Comparison of ENCODE assay signal across 15 cellular contexts in the genomic region with DNA sequence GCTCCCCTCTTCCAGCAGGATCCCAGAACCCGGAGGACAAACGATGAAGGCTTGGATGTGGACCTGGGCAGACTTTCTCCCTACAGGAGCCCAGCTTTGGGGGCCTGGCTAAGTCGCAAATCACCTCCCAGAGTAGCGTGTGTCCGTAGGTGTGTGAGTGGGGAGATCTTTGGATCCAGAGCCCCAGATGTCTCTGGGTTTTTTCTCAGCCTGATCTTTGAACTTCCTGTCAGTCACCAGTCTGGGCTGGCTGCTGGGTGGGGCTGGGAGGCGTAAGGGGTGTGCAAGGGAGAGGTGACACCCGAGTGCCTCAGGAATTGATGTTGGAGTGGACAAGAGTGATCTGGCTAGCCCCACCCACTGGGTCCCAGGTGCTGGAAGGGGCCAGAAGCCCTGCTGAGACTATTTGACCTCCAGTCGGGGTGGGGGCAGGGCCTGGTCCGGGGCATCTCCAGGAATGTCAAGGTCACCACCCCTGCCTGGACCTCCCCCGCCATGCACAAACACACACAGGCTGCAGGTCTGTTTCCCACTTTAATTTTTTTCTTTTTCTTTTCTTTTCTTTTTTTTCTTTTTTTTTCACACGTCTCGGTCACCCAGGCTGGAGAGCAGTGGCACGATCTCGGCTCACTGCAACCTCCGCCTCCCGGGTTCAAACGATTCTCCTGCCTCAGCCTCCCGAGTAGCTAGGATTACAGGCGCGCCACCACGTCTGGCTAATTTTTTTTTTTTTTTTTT. TPM values are rescaled to one million over a fixed set of nuclear protein-coding genes. Genes with fewer than 3 reads are reported as not detected.
DNase-seq lines count a peak whose midpoint lies in the region; ATAC-seq and TF ChIP-seq lines count a peak whose summit lies in the region.
"Had no signal": no experiment of that assay in that cellular context is flagged by ENCODE, and none has a peak within 500 bp of the region (broad histone marks: within the 10 kb centered on the region; RNA-seq: fewer than 3 reads in every experiment).

A gene with protein sequence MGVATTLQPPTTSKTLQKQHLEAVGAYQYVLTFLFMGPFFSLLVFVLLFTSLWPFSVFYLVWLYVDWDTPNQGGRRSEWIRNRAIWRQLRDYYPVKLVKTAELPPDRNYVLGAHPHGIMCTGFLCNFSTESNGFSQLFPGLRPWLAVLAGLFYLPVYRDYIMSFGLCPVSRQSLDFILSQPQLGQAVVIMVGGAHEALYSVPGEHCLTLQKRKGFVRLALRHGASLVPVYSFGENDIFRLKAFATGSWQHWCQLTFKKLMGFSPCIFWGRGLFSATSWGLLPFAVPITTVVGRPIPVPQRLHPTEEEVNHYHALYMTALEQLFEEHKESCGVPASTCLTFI (minus strand): TSS at position 175 of the 738 bp plus-strand sequence. CDS start 182 bp downstream, outside the sequence.

- H3K36me3 ChIP-seq in ACC112 (ENCODE audit: insufficient read depth, low read length): no peaks in the 10 kb centered on the region
- peaks cover 0 to 1% of the 10 kb centered on the region in 2 donors for H3K36me3 ChIP-seq in mucosa of rectum (ENCODE audit: control insufficient read depth in 2 of 2, insufficient read depth in 2 of 2, low read length in 2 of 2)
- no peaks in the 10 kb centered on the region for H3K36me3 ChIP-seq in upper lobe of right lung
- H3K36me3 ChIP-seq in MM.1S (replicated peaks; ENCODE audit: insufficient read depth, low read length): no peaks in the 10 kb centered on the region

- peak within 1 kb of the TSS; percentile 70; the same call in 1 of the 2 replicates for H3K4me3 ChIP-seq in ACC112 (ENCODE audit: low read depth, low read length)
- H3K4me3 ChIP-seq in dorsolateral prefrontal cortex: peak within 1 kb of the TSS in 49 of 59 donors; percentile 1 to 56 (median 33)
- peak within 1 kb of the TSS; percentile 70 to 73 for H3K4me3 ChIP-seq in mucosa of rectum (ENCODE audit: low read length in 2 of 2)
- no peak within 1 kb of the TSS for H3K4me3 ChIP-seq in upper lobe of right lung
- no peak within 1 kb of the TSS for H3K4me3 ChIP-seq in MM.1S (ENCODE audit: low read length)

- H3K27me3 ChIP-seq in ACC112 (ENCODE audit: insufficient read depth, low read length) (peaks cover 28% of the 10 kb centered on the region), dorsolateral prefrontal cortex (peaks cover 0 to 41% (median 22%) of the 10 kb centered on the region in 45 donors), mucosa of rectum (ENCODE audit: control insufficient read depth in 2 of 2, insufficient read depth in 2 of 2, low read length in 2 of 2) (peaks cover 0 to 6% of the 10 kb centered on the region in 2 donors), upper lobe of right lung (peaks cover 48% of the 10 kb centered on the region), MM.1S (replicated peaks; ENCODE audit: insufficient read depth, low read length) (peaks cover 67% of the 10 kb centered on the region)

- H2AFZ ChIP-seq in ACC112 (ENCODE audit: low read length, unreplicated experiment): no peak within 1 kb of the TSS
- no peak within 1 kb of the TSS for H2AFZ ChIP-seq in MM.1S (ENCODE audit: low read length)

- no peaks in the 10 kb centered on the region for H3F3A ChIP-seq in MM.1S (ENCODE audit: insufficient read depth, low read length)

- no peaks in the 10 kb centered on the region for H4K20me1 ChIP-seq in MM.1S (ENCODE audit: insufficient read depth, low read length)

- H3K27ac ChIP-seq in ACC112 (ENCODE audit: low read depth, low read length) (no peak within 1 kb of the TSS), dorsolateral prefrontal cortex (no peak within 1 kb of the TSS), mucosa of rectum (ENCODE audit: low read depth in 2 of 2, low read length in 2 of 2) (peak within 1 kb of the TSS; percentile 86 to 92), upper lobe of right lung (no peak within 1 kb of the TSS), MM.1S (ENCODE audit: low read length) (no peak within 1 kb of the TSS)

- H3K9me2 ChIP-seq in MM.1S (replicated peaks; ENCODE audit: insufficient read depth, low read length): no peaks in the 10 kb centered on the region

- intact Hi-C loops in dorsolateral prefrontal cortex (cut with DNase I): no loop called here
- intact Hi-C loops in upper lobe of right lung (cut with DNase I): no loop called here

- ATAC-seq in upper lobe of right lung: no peak

- TF ChIP-seq CTCF in dorsolateral prefrontal cortex (IDR thresholded peaks at IDR 0.05 in 54 of 56, conservative IDR thresholded peaks at IDR 0.05 in 2 of 56; ENCODE audit: low read depth in 1 of 56, partially characterized antibody in 56 of 56) (no peak), upper lobe of right lung (IDR thresholded peaks at IDR 0.05) (no peak), MM.1S (IDR thresholded peaks at IDR 0.05; ENCODE audit: low read length) (no peak)

- H3K4me2 ChIP-seq in MM.1S (ENCODE audit: low read depth, low read length): no peak within 1 kb of the TSS

- H3K4me1 ChIP-seq in ACC112 (ENCODE audit: control insufficient read depth, insufficient read depth, low read length, unreplicated experiment): peaks cover 6% of the 10 kb centered on the region
- peaks cover 12 to 14% of the 10 kb centered on the region in 2 donors for H3K4me1 ChIP-seq in mucosa of rectum (ENCODE audit: control insufficient read depth in 2 of 2, insufficient read depth in 2 of 2, low read length in 2 of 2)
- H3K4me1 ChIP-seq in upper lobe of right lung: peaks cover 6% of the 10 kb centered on the region
- H3K4me1 ChIP-seq in MM.1S (ENCODE audit: low read length): no peaks in the 10 kb centered on the region

- H3K9ac ChIP-seq in mucosa of rectum (ENCODE audit: low read depth in 1 of 2, low read length in 2 of 2) (peak within 1 kb of the TSS; percentile 70 to 79), MM.1S (ENCODE audit: low read length) (no peak within 1 kb of the TSS)

- no peaks in the 10 kb centered on the region for H3K79me2 ChIP-seq in ACC112 (ENCODE audit: control insufficient read depth, insufficient read depth, low read length, unreplicated experiment)
- no peaks in the 10 kb centered on the region for H3K79me2 ChIP-seq in MM.1S (ENCODE audit: low read length)

- DNase-seq in HT-29 (ENCODE audit: low spot score) (peak; percentile 84), dorsolateral prefrontal cortex (no peak), mesenteric fat pad (ENCODE audit: low spot score) (no peak), upper lobe of right lung (no peak), MM.1S (no peak), NCI-H1694 treated with DMSO at 0.1 percent for 48 hours (lab: John Stamatoyannopoulos, UW) (no peak)
- DNase-seq: C1 segment of cervical spinal cord, caudate nucleus, KBM-7, NCI-H2171 treated with DMSO at 0.1 percent for 48 hours had no signal

- no peaks in the 10 kb centered on the region for H3K9me3 ChIP-seq in mucosa of rectum (ENCODE audit: control insufficient read depth in 2 of 2, low read length in 2 of 2)
- no peaks in the 10 kb centered on the region for H3K9me3 ChIP-seq in upper lobe of right lung
- no peaks in the 10 kb centered on the region for H3K9me3 ChIP-seq in MM.1S (replicated peaks; ENCODE audit: insufficient read depth, low read length)

RNA-seq across cellular contexts. Expression of the gene that starts here (rescaled TPM):
- total RNA-seq in HT-29 (2014; rRNA removed; shearing (Covaris generic)): 6.7 and 8.2 TPM in 2 replicates
- under 1 TPM in 3 of 120 experiments, not detected in 117; 0.25 to 0.69 (median 0.51) TPM for total RNA-seq in dorsolateral prefrontal cortex
- total RNA-seq in mesenteric fat pad: not detected
- not detected for total RNA-seq in upper lobe of right lung
- total RNA-seq: fibroblast of villous mesenchyme, lower leg skin, urinary bladder had no signal

Comparison
In these comparisons a context has a peak if more than half of its experiments do, and no peak if none do; other contexts are left out.
1. H3K27ac ChIP-seq: peak in mucosa of rectum (2 of 2); none in ACC112 (single experiment), dorsolateral prefrontal cortex (0 of 59), upper lobe of right lung (single experiment) and MM.1S (single experiment).
2. H3K4me3 ChIP-seq: peak in ACC112 (single experiment), dorsolateral prefrontal cortex (49 of 59) and mucosa of rectum (2 of 2); none in upper lobe of right lung (single experiment) and MM.1S (single experiment).